In the genomic region with DNA sequence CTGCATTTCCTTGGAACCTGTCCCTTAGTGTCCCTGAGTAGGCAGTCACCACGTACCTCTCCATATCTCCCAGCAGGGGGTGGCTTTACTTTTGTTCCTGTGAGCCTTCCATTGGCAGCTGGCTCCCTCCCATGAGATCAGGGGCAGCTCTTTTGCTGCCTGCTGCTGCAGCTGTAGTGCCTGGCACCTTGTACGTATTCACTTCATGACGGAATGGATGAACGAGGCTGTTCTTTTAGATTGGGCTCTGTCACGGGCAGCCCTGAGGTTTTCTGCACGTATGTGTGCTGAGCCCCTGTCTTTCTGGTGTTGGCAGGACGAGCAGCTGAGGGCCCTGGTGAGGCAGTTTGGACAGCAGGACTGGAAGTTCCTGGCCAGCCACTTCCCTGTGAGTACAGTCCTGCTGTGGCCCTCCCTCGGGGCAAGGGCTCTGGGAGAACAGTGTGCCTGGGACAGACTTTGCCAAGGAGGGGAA, we compare ENCODE assay signal across 9 cellular contexts. TPM values are rescaled to one million over a fixed set of nuclear protein-coding genes. Genes with fewer than 3 reads are reported as not detected.
DNase-seq lines count a peak whose midpoint lies in the region; ATAC-seq, FAIRE-seq and TF ChIP-seq lines count a peak whose summit lies in the region.
"Had no signal": no experiment of that assay in that cellular context is flagged by ENCODE, and none has a peak within 500 bp of the region (broad histone marks: within the 10 kb centered on the region; RNA-seq: fewer than 3 reads in every experiment).

No MANE protein-coding gene starts in this region.

- H4K20me1 ChIP-seq in MM.1S (ENCODE audit: insufficient read depth, low read length): no peaks in the 10 kb centered on the region

- no peak overlapping the region for H2AFZ ChIP-seq in MM.1S (ENCODE audit: low read length)

- FAIRE-seq in H54 (lab: Jason Lieb, UNC): no peak

- peak; percentile 56 for TF ChIP-seq CTCF in MM.1S (IDR thresholded peaks at IDR 0.05; ENCODE audit: low read length)
- TF ChIP-seq CTCF in epithelial cell of proximal tubule (conservative IDR thresholded peaks at IDR 0.05; ENCODE audit: low read depth, low read length): peak; percentile 29
- no peak for TF ChIP-seq CTCF in breast epithelium (IDR thresholded peaks at IDR 0.05)

- H3K79me2 ChIP-seq in MM.1S (ENCODE audit: low read length): peaks cover 54% of the 10 kb centered on the region

- H3K4me3 ChIP-seq in MM.1S (ENCODE audit: low read length) (peak overlapping the region; percentile 59), epithelial cell of proximal tubule (ENCODE audit: low read depth, low read length) (no peak overlapping the region), breast epithelium (no peak overlapping the region)
- H3K4me3 ChIP-seq: SK-N-MC had no signal

- peaks cover 39% of the 10 kb centered on the region for H3K4me1 ChIP-seq in MM.1S (ENCODE audit: low read length)
- H3K4me1 ChIP-seq in breast epithelium: no peaks in the 10 kb centered on the region

- DNase-seq in MM.1S (peak; percentile 82), epithelial cell of proximal tubule (ENCODE audit: low read depth) (no peak), H54 (ENCODE audit: insufficient read length, low spot score) (no peak), breast epithelium (ENCODE audit: low spot score in 2 of 2) (no peak), GDM1 (lab: John Stamatoyannopoulos, UW) (no peak), COLO829 (ENCODE audit: low spot score) (no peak)

- peaks cover 37% of the 10 kb centered on the region for H3F3A ChIP-seq in MM.1S (ENCODE audit: insufficient read depth, low read length)

- H3K36me3 ChIP-seq in MM.1S (replicated peaks; ENCODE audit: insufficient read depth, low read length) (0 out of 2 replicates have a peak, but pooled peaks cover 5% of the 10 kb centered on the region), breast epithelium (no peaks in the 10 kb centered on the region)

- peak overlapping the region; percentile 98 for H3K9ac ChIP-seq in MM.1S (ENCODE audit: low read length)

- H3K27ac ChIP-seq in MM.1S (ENCODE audit: low read length) (peak overlapping the region; percentile 98), breast epithelium (no peak overlapping the region)
- H3K27ac ChIP-seq: SK-N-MC had no signal

- ATAC-seq in GM18502 (IDR thresholded peaks at IDR 0.05; ENCODE audit: poor library complexity, unreplicated experiment) (peak; percentile 22), GM21737 (IDR thresholded peaks at IDR 0.05; ENCODE audit: unreplicated experiment) (peak; percentile 19)

- intact Hi-C loops in breast epithelium (cut with DNase I; ENCODE audit: low total_unique reads): no loop called here

- H3K27me3 ChIP-seq in MM.1S (replicated peaks; ENCODE audit: insufficient read depth, low read length): no peaks in the 10 kb centered on the region
- no peaks in the 10 kb centered on the region for H3K27me3 ChIP-seq in breast epithelium

- H3K9me3 ChIP-seq in MM.1S (replicated peaks; ENCODE audit: insufficient read depth, low read length) (no peaks in the 10 kb centered on the region), breast epithelium (no peaks in the 10 kb centered on the region)

- TF ChIP-seq POLR2A in H54 (IDR thresholded peaks at IDR 0.05; ENCODE audit: low read depth, low read length) (no peak), breast epithelium (IDR thresholded peaks at IDR 0.05) (no peak)

- no peaks in the 10 kb centered on the region for H3K9me2 ChIP-seq in MM.1S (replicated peaks; ENCODE audit: insufficient read depth, low read length)

- peak overlapping the region; percentile 95 for H3K4me2 ChIP-seq in MM.1S (ENCODE audit: low read depth, low read length)

RNA-seq across cellular contexts. Expression of a gene that starts 14.6 kb away (rescaled TPM):
- total RNA-seq in epithelial cell of proximal tubule (77.0 and 183 TPM in 2 replicates), breast epithelium (under 1 TPM in 2 of 3 donors, not detected in 1; 0.32 to 0.44 TPM)

RNA-seq across cellular contexts. Expression of a gene that starts 45.3 kb away (rescaled TPM):
- total RNA-seq in epithelial cell of proximal tubule (not detected in 2 replicates), breast epithelium (not detected)

Comparison
In these comparisons a context has a peak if more than half of its experiments do, and no peak if none do; other contexts are left out.
1. CTCF ChIP-seq: peak in MM.1S (single experiment) and epithelial cell of proximal tubule (single experiment); none in breast epithelium (0 of 3).
2. RNA of a gene that starts 14.6 kb away (total RNA-seq): 77.0 to 183 TPM in epithelial cell of proximal tubule; 0.32 to 0.44 TPM in breast epithelium; every median in the first group is over 10 times any median in the second.